Comparison of ENCODE assay signal across 15 cellular contexts in the genomic region with DNA sequence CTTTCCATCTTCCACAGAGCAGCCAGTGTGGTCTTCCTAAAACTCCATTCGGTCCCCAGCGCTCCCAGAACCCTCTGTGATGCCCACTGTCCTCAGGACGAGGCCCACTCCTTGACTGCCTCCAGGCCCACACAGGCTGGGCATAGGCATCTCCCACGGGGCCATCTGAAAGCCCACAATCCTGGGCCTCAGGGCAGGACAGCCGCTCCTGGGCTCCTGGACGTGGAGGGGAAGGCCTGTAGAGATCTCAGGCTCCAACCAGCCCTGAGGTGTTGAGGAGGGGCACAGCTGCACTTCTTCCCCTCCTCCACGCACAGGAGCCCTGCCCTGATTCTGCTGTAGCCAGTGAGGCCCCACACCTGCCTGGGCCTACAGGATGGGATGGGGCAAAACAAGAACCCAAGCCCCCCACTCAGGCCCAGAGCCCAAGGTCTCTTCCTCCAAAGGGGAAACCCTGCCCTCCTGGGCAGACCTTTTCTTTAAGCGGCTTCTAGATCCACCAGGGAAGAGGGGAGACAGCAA. TPM values are rescaled to one million over a fixed set of nuclear protein-coding genes. Genes with fewer than 3 reads are reported as not detected.
DNase-seq lines count a peak whose midpoint lies in the region; ATAC-seq, FAIRE-seq and TF ChIP-seq lines count a peak whose summit lies in the region.
"Had no signal": no experiment of that assay in that cellular context is flagged by ENCODE, and none has a peak within 500 bp of the region (broad histone marks: within the 10 kb centered on the region; RNA-seq: fewer than 3 reads in every experiment).

No MANE protein-coding gene starts in this region.

- no peak overlapping the region for H4K91ac ChIP-seq in H1 (replicated peaks; ENCODE audit: insufficient read length, low read length)

- peaks cover 62% of the 10 kb centered on the region for H3K4me1 Mint-ChIP-seq in activated naive CD4-positive, alpha-beta T cell treated with anti-CD3 and anti-CD28 coated beads, Interleukin-2, amount 10 ng/mL, durations not matched to agents 7 days and 5 days

- no peak overlapping the region for H4K8ac ChIP-seq in H1 (ENCODE audit: extremely low read depth, insufficient read depth, low read length)

- H3K36me3 Mint-ChIP-seq in activated naive CD4-positive, alpha-beta T cell treated with anti-CD3 and anti-CD28 coated beads, Interleukin-2, amount 10 ng/mL, durations not matched to agents 7 days and 5 days: peaks cover 22% of the 10 kb centered on the region

- peak overlapping the region; percentile 81 for H3K4me3 Mint-ChIP-seq in activated naive CD4-positive, alpha-beta T cell treated with anti-CD3 and anti-CD28 coated beads, Interleukin-2, amount 10 ng/mL, durations not matched to agents 7 days and 5 days

- H3K79me1 ChIP-seq in H1 (ENCODE audit: low read depth, low read length): no peaks in the 10 kb centered on the region

- no peak overlapping the region for H2AFZ ChIP-seq in H1 (ENCODE audit: low read length)

- H3K27ac Mint-ChIP-seq in activated naive CD4-positive, alpha-beta T cell treated with anti-CD3 and anti-CD28 coated beads, Interleukin-2, amount 10 ng/mL, durations not matched to agents 7 days and 5 days: peak overlapping the region; percentile 99

- H4K5ac ChIP-seq in H1 (ENCODE audit: insufficient read length, low read depth, low read length): no peak overlapping the region

- no peak for ATAC-seq in GM18505 (IDR thresholded peaks at IDR 0.05; ENCODE audit: unreplicated experiment)

- no peaks in the 10 kb centered on the region for H3K79me2 ChIP-seq in H1 (ENCODE audit: control insufficient read depth in 1 of 2, insufficient read depth in 2 of 2, low read length in 2 of 2)

- no peaks in the 10 kb centered on the region; the same call in none of the 2 replicates for H3K23me2 ChIP-seq in H1 (ENCODE audit: low read depth, low read length)

- POLR2A ChIA-PET in H1 (lab: Charles Lee; ENCODE audit: partially characterized antibody): interaction anchor here (0.9 to 7.6 kb wide), 3 partner anchors 10 to 158 kb away, joined by 3 to 83 read pairs (median 3); a partner anchor contains a TSS

- H2BK120ac ChIP-seq in H1 (replicated peaks; ENCODE audit: low read depth, low read length): no peak overlapping the region

- no peak for TF ChIP-seq CTCF in H1 (IDR thresholded peaks at IDR 0.05; ENCODE audit: control extremely low read depth in 1 of 3, insufficient read depth in 1 of 3, low read depth in 1 of 3, low read length in 3 of 3)
- no peak for TF ChIP-seq CTCF in stomach (IDR thresholded peaks at IDR 0.05)

- peak overlapping the region; percentile 67; the same call in 1 of the 2 replicates for H2BK15ac ChIP-seq in H1 (ENCODE audit: low read length)

- TF ChIP-seq EP300 in H1 (IDR thresholded peaks at IDR 0.05; ENCODE audit: borderline replicate concordance in 1 of 2, low read depth in 2 of 2, low read length in 2 of 2) (no peak), stomach (IDR thresholded peaks at IDR 0.05) (no peak)

- no peak overlapping the region for H3K56ac ChIP-seq in H1 (replicated peaks; ENCODE audit: insufficient read length, low read depth, low read length)

- H3K27me3 ChIP-seq in NT2/D1 (ENCODE audit: insufficient read depth, insufficient read length) (no peaks in the 10 kb centered on the region), H1 (replicated peaks in 1 of 4; ENCODE audit: control insufficient read depth in 3 of 4, extremely low read depth in 1 of 4, insufficient read depth in 3 of 4, low read length in 3 of 4) (no peaks in the 10 kb centered on the region), stomach (no peaks in the 10 kb centered on the region)

- CTCF ChIA-PET in activated naive CD4-positive, alpha-beta T cell treated with anti-CD3 and anti-CD28 coated beads, Interleukin-2, amount 10 ng/mL, durations not matched to agents 7 days and 5 days (lab: Charles Lee): interaction anchor here (1.4 to 1.7 kb wide), 3 partner anchors 11 to 42 kb away, joined by 3 to 6 read pairs (median 4); a partner anchor contains a TSS
- CTCF ChIA-PET in H1 (lab: Charles Lee; ENCODE audit: partially characterized antibody): interaction anchor here (1.0 to 21.5 kb wide), 6 partner anchors 13 to 77 kb away, joined by 3 to 251 read pairs (median 15); a partner anchor contains a TSS

- H3K27ac ChIP-seq in H1 (ENCODE audit: low read depth, low read length): no peak overlapping the region
- peak overlapping the region in 3 of 5 donors; percentile 29 to 60 (median 36) for H3K27ac ChIP-seq in stomach

- H3K18ac ChIP-seq in H1 (ENCODE audit: extremely low read depth, low read length): no peak overlapping the region

- H2BK20ac ChIP-seq in H1 (ENCODE audit: low read length): 0 out of 2 replicates have a peak overlapping the region, but pooled peaks have one; percentile 13

- no peak overlapping the region for H3K4me3 ChIP-seq in NT2/D1 (ENCODE audit: insufficient read length, low read depth)
- H3K4me3 ChIP-seq in H1 (ENCODE audit: extremely low read depth in 1 of 4, insufficient read depth in 2 of 4, low read depth in 3 of 4, low read length in 4 of 4): no peak overlapping the region
- H3K4me3 ChIP-seq in stomach: no peak overlapping the region

- H3K9ac ChIP-seq in NT2/D1 (ENCODE audit: insufficient read length, low read depth) (peak overlapping the region; percentile 72), H1 (replicated peaks in 1 of 4; ENCODE audit: extremely low read depth in 1 of 4, low read depth in 3 of 4, low read length in 3 of 4) (no peak overlapping the region)

- H3K14ac ChIP-seq in H1 (ENCODE audit: insufficient read length): no peak overlapping the region

- H2AK5ac ChIP-seq in H1 (ENCODE audit: low read depth, low read length): no peak overlapping the region; the same call in 1 of the 2 replicates

- no peaks in the 10 kb centered on the region for H4K20me1 ChIP-seq in H1 (replicated peaks in 1 of 2; ENCODE audit: control insufficient read depth in 1 of 2, insufficient read depth in 2 of 2, low read length in 2 of 2)

- no peak for DNase-seq in activated naive CD4-positive, alpha-beta T cell treated with anti-CD3 and anti-CD28 coated beads, Interleukin-2, amount 10 ng/mL, durations not matched to agents 7 days and 5 days
- no peak for DNase-seq in activated naive CD4-positive, alpha-beta T cell treated with anti-CD3 and anti-CD28 coated beads, Interleukin-2, amount 50 U/mL, for 16 hours
- DNase-seq in NT2/D1 (ENCODE audit: low read depth, low spot score): no peak
- no peak for DNase-seq in H1 (ENCODE audit: low read depth in 1 of 2, low spot score in 2 of 2)
- DNase-seq in stomach: no peak
- DNase-seq in stimulated activated CD4-positive, alpha-beta T cell treated with anti-CD3 and anti-CD28 coated beads, Interleukin-4, amount 100 ng/mL, for 1 hour: no peak
- no peak for DNase-seq in GM12892 (ENCODE audit: insufficient read length)
- DNase-seq: DMS79, Kasumi-1, NCI-H187 treated with DMSO at 0.1 percent for 48 hours, NCI-H526, T1000, trophoblast cell had no signal

- no peak for TF ChIP-seq RAD21 in H1 (IDR thresholded peaks at IDR 0.05 in 1 of 2, conservative IDR thresholded peaks at IDR 0.05 in 1 of 2; ENCODE audit: low read depth in 2 of 2, low read length in 2 of 2)

- WGBS in H1 (ENCODE audit: extremely low coverage in 1 of 2, insufficient coverage in 1 of 2, insufficient read length in 1 of 2, insufficient replicate concordance in 2 of 2, low coverage in 1 of 2, low lambda C conversion rate in 2 of 2, missing lambda C conversion rate in 1 of 2), 2 experiments: 96% methylated on average over 8 of the region's 8 CpGs; no CpG with 5 or more reads in 1 of the 2 experiments
- 77 to 91% (median 86%) methylated on average over 8 of the region's 8 CpGs for WGBS in stomach, 5 donors

- no peaks in the 10 kb centered on the region for H3K9me3 Mint-ChIP-seq in activated naive CD4-positive, alpha-beta T cell treated with anti-CD3 and anti-CD28 coated beads, Interleukin-2, amount 10 ng/mL, durations not matched to agents 7 days and 5 days

- intact Hi-C loops in stomach (cut with DNase I; ENCODE audit: low total_unique reads): no loop called here

- peak overlapping the region; percentile 85; the same call in 1 of the 2 replicates for H2BK12ac ChIP-seq in H1 (ENCODE audit: low read depth, low read length)

- FAIRE-seq in H1 (lab: Jason Lieb, UNC): no peak
- no peak for FAIRE-seq in GM12892 (lab: Jason Lieb, UNC)
- FAIRE-seq: astrocyte had no signal

- no peaks in the 10 kb centered on the region for H3K27me3 Mint-ChIP-seq in activated naive CD4-positive, alpha-beta T cell treated with anti-CD3 and anti-CD28 coated beads, Interleukin-2, amount 10 ng/mL, durations not matched to agents 7 days and 5 days

- no peaks in the 10 kb centered on the region for H3K9me3 ChIP-seq in NT2/D1 (ENCODE audit: insufficient read depth, low read length)
- no peaks in the 10 kb centered on the region for H3K9me3 ChIP-seq in H1 (ENCODE audit: insufficient read depth in 2 of 2, low read depth in 1 of 2, low read length in 1 of 2)
- H3K9me3 ChIP-seq in stomach: no peaks in the 10 kb centered on the region

- TF ChIP-seq POLR2A in H1 (IDR thresholded peaks at IDR 0.05; ENCODE audit: control extremely low read depth in 1 of 2, low read depth in 2 of 2, low read length in 2 of 2) (no peak), stomach (IDR thresholded peaks at IDR 0.05) (no peak), GM18505 (IDR thresholded peaks at IDR 0.05; ENCODE audit: borderline replicate concordance, extremely low read depth, insufficient read depth, insufficient read length) (no peak), GM12892 (IDR thresholded peaks at IDR 0.05; ENCODE audit: low read depth, low read length) (no peak)

- no peak overlapping the region for H3K23ac ChIP-seq in H1 (ENCODE audit: insufficient read length)

- peak overlapping the region; percentile 27 for H2BK5ac ChIP-seq in H1 (ENCODE audit: low read depth, low read length)

- H3K4ac ChIP-seq in H1 (replicated peaks; ENCODE audit: insufficient read length, low read depth, low read length): no peak overlapping the region

- H3K4me1 ChIP-seq in NT2/D1 (ENCODE audit: insufficient read depth, insufficient read length) (peaks cover 30% of the 10 kb centered on the region), H1 (replicated peaks in 1 of 4; ENCODE audit: control insufficient read depth in 3 of 4, insufficient read depth in 4 of 4, low read length in 3 of 4) (peaks cover 0 to 21% (median 13%) of the 10 kb centered on the region in 4 experiments; a peak in 6 of 7 replicates), stomach (peaks cover 5 to 8% (median 7%) of the 10 kb centered on the region in 4 donors)

- H3K4me2 ChIP-seq in H1 (ENCODE audit: insufficient read depth in 1 of 2, low read depth in 2 of 2, low read length in 2 of 2): no peak overlapping the region

- H3K36me3 ChIP-seq in NT2/D1 (ENCODE audit: insufficient read depth, insufficient read length, low read length) (no peaks in the 10 kb centered on the region), H1 (ENCODE audit: control insufficient read depth in 2 of 4, insufficient read depth in 4 of 4, low read length in 3 of 4) (no peaks in the 10 kb centered on the region), stomach (peaks cover 0 to 43% (median 28%) of the 10 kb centered on the region in 4 donors)

RNA-seq across cellular contexts. Expression of a gene that starts 26.0 kb away (rescaled TPM):
- 191 and 196 TPM in 2 replicates for total RNA-seq in H1 (2021; fragmentation: NEBNext Ultra II Directional; extraction: Animal tissue kit (Norgen Biotek cat#: 25700))
- polyA plus RNA-seq in H1 (2011; rRNA removed): 315 and 422 TPM in 2 replicates
- polyA plus RNA-seq in H1 (2011; cell fraction: cytosol; rRNA removed): 247 TPM
- 217 TPM for polyA plus RNA-seq in H1 (2011; cell fraction: nucleus; rRNA removed)
- 171 to 240 TPM (median 225 TPM) in 4 replicates for polyA plus RNA-seq in H1 (2012, experiment 1 of 2)
- polyA plus RNA-seq in H1 (2012, experiment 2 of 2): 223 TPM
- polyA plus RNA-seq in H1 (2013, experiment 1 of 2): 278 TPM
- 358 TPM for polyA plus RNA-seq in H1 (2013, experiment 2 of 2)
- polyA minus RNA-seq in H1 (2011; rRNA and poly(A)+ RNA removed): 107 and 149 TPM in 2 replicates
- 143 TPM for polyA minus RNA-seq in H1 (2011; cell fraction: cytosol; rRNA and poly(A)+ RNA removed)
- polyA minus RNA-seq in H1 (2011; cell fraction: nucleus; rRNA and poly(A)+ RNA removed): 52.6 TPM
- total RNA-seq in stomach: 100 to 1,000 TPM in 1 of 5 donors, 10 to 100 TPM in 4; 43.4 to 182 (median 51.8) TPM
- 100 to 1,000 TPM in 1 of 3 donors, 10 to 100 TPM in 2; 57.5 to 116 (median 58.7) TPM for polyA plus RNA-seq in stomach
- polyA plus RNA-seq in GM12892 (2012; ENCODE audit: missing spikeins): 32.9 TPM

RNA-seq across cellular contexts. Expression of a gene that starts 31.5 kb away (rescaled TPM):
- total RNA-seq in H1 (2021; fragmentation: NEBNext Ultra II Directional; extraction: Animal tissue kit (Norgen Biotek cat#: 25700)): 16.7 and 20.2 TPM in 2 replicates
- 16.6 and 18.5 TPM in 2 replicates for polyA plus RNA-seq in H1 (2011; rRNA removed)
- 15.0 TPM for polyA plus RNA-seq in H1 (2011; cell fraction: cytosol; rRNA removed)
- 36.5 TPM for polyA plus RNA-seq in H1 (2011; cell fraction: nucleus; rRNA removed)
- polyA plus RNA-seq in H1 (2012, experiment 1 of 2): 12.7 to 14.1 TPM (median 13.8 TPM) in 4 replicates
- 11.0 TPM for polyA plus RNA-seq in H1 (2012, experiment 2 of 2)
- polyA plus RNA-seq in H1 (2013, experiment 1 of 2): 14.8 TPM
- polyA plus RNA-seq in H1 (2013, experiment 2 of 2): 12.6 TPM
- polyA minus RNA-seq in H1 (2011; rRNA and poly(A)+ RNA removed): 28.6 and 29.3 TPM in 2 replicates
- polyA minus RNA-seq in H1 (2011; cell fraction: cytosol; rRNA and poly(A)+ RNA removed): 10.1 TPM
- 25.2 TPM for polyA minus RNA-seq in H1 (2011; cell fraction: nucleus; rRNA and poly(A)+ RNA removed)
- 10 to 100 TPM in 2 of 5 donors, 1 to 10 TPM in 3; 2.3 to 34.4 (median 5.5) TPM for total RNA-seq in stomach
- polyA plus RNA-seq in stomach: 1 to 10 TPM; 2.9 to 5.8 (median 3.2) TPM
- 7.4 TPM for polyA plus RNA-seq in GM12892 (2012; ENCODE audit: missing spikeins)

RNA-seq across cellular contexts. Expression of a gene that starts 38.0 kb away (rescaled TPM):
- total RNA-seq in H1 (2021; fragmentation: NEBNext Ultra II Directional; extraction: Animal tissue kit (Norgen Biotek cat#: 25700)): 305 and 322 TPM in 2 replicates
- polyA plus RNA-seq in H1 (2011; rRNA removed) (83.3 and 138 TPM in 2 replicates), stomach (100 to 1,000 TPM; 644 to 702 (median 660) TPM)
- polyA plus RNA-seq in H1 (2011; cell fraction: cytosol; rRNA removed): 282 TPM
- polyA plus RNA-seq in H1 (2011; cell fraction: nucleus; rRNA removed): 36.5 TPM
- polyA plus RNA-seq in H1 (2012, experiment 1 of 2): 470 to 570 TPM (median 490 TPM) in 4 replicates
- 141 TPM for polyA plus RNA-seq in H1 (2012, experiment 2 of 2)
- polyA plus RNA-seq in H1 (2013, experiment 1 of 2): 965 TPM
- polyA plus RNA-seq in H1 (2013, experiment 2 of 2): 959 TPM
- 8.2 and 9.6 TPM in 2 replicates for polyA minus RNA-seq in H1 (2011; rRNA and poly(A)+ RNA removed)
- 42.3 TPM for polyA minus RNA-seq in H1 (2011; cell fraction: cytosol; rRNA and poly(A)+ RNA removed)
- polyA minus RNA-seq in H1 (2011; cell fraction: nucleus; rRNA and poly(A)+ RNA removed): 34.3 TPM
- 100 to 1,000 TPM; 107 to 298 (median 230) TPM for total RNA-seq in stomach
- polyA plus RNA-seq in GM12892 (2012; ENCODE audit: missing spikeins): 652 TPM

RNA-seq across cellular contexts. Expression of a gene that starts 38.1 kb away (rescaled TPM):
- 20.3 and 21.3 TPM in 2 replicates for total RNA-seq in H1 (2021; fragmentation: NEBNext Ultra II Directional; extraction: Animal tissue kit (Norgen Biotek cat#: 25700))
- polyA plus RNA-seq in H1 (2011; rRNA removed) (19.7 and 21.4 TPM in 2 replicates), stomach (10 to 100 TPM in 1 of 3 donors, 1 to 10 TPM in 2; 6.0 to 10.3 (median 9.5) TPM)
- 26.3 TPM for polyA plus RNA-seq in H1 (2011; cell fraction: cytosol; rRNA removed)
- polyA plus RNA-seq in H1 (2011; cell fraction: nucleus; rRNA removed): 18.4 TPM
- polyA plus RNA-seq in H1 (2012, experiment 1 of 2): 24.1 to 30.2 TPM (median 28.9 TPM) in 4 replicates
- 17.1 TPM for polyA plus RNA-seq in H1 (2012, experiment 2 of 2)
- polyA plus RNA-seq in H1 (2013, experiment 1 of 2): 16.7 TPM
- 16.9 TPM for polyA plus RNA-seq in H1 (2013, experiment 2 of 2)
- 17.1 and 17.4 TPM in 2 replicates for polyA minus RNA-seq in H1 (2011; rRNA and poly(A)+ RNA removed)
- polyA minus RNA-seq in H1 (2011; cell fraction: cytosol; rRNA and poly(A)+ RNA removed): 7.3 TPM
- polyA minus RNA-seq in H1 (2011; cell fraction: nucleus; rRNA and poly(A)+ RNA removed): 7.7 TPM
- total RNA-seq in stomach: 10 to 100 TPM in 1 of 5 donors, 1 to 10 TPM in 4; 1.8 to 12.5 (median 7.1) TPM
- 22.8 TPM for polyA plus RNA-seq in GM12892 (2012; ENCODE audit: missing spikeins)

RNA-seq across cellular contexts. Expression of a gene that starts 48.1 kb away (rescaled TPM):
- 114 and 115 TPM in 2 replicates for total RNA-seq in H1 (2021; fragmentation: NEBNext Ultra II Directional; extraction: Animal tissue kit (Norgen Biotek cat#: 25700))
- polyA plus RNA-seq in H1 (2011; rRNA removed) (109 and 149 TPM in 2 replicates), stomach (100 to 1,000 TPM in 1 of 3 donors, 10 to 100 TPM in 2; 13.9 to 157 (median 45.0) TPM)
- polyA plus RNA-seq in H1 (2011; cell fraction: cytosol; rRNA removed): 117 TPM
- 1,123 TPM for polyA plus RNA-seq in H1 (2011; cell fraction: nucleus; rRNA removed)
- polyA plus RNA-seq in H1 (2012, experiment 1 of 2): 136 to 155 TPM (median 141 TPM) in 4 replicates
- polyA plus RNA-seq in H1 (2012, experiment 2 of 2): 102 TPM
- polyA plus RNA-seq in H1 (2013, experiment 1 of 2): 102 TPM
- polyA plus RNA-seq in H1 (2013, experiment 2 of 2): 83.3 TPM
- polyA minus RNA-seq in H1 (2011; rRNA and poly(A)+ RNA removed): 82.5 and 154 TPM in 2 replicates
- polyA minus RNA-seq in H1 (2011; cell fraction: cytosol; rRNA and poly(A)+ RNA removed): 100 TPM
- polyA minus RNA-seq in H1 (2011; cell fraction: nucleus; rRNA and poly(A)+ RNA removed): 265 TPM
- 100 to 1,000 TPM in 4 of 5 donors, 10 to 100 TPM in 1; 86.7 to 874 (median 314) TPM for total RNA-seq in stomach
- polyA plus RNA-seq in GM12892 (2012; ENCODE audit: missing spikeins): 10.3 TPM
